Comparison of ENCODE assay signal across 15 cellular contexts in the genomic region with DNA sequence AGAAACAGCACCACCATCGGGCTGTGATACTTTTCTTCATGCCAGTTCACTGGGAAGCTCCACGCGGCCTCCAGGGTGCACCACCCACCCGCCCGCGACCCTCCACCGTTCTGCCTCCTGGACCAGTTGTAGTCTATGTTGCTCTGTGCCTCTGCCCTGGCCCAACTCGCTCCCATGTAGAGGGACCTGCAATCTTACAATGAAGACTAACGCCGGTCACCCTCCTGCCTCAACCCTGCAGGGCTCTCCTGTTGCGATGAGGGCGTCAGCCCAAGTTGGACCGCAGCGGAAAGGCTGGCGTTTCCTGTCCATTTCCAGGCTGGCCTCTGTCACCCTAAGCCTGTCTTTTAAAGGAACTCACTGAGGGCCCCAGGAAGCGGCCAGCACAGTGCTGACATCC. TPM values are rescaled to one million over a fixed set of nuclear protein-coding genes. Genes with fewer than 3 reads are reported as not detected.
DNase-seq lines count a peak whose midpoint lies in the region; ATAC-seq and TF ChIP-seq lines count a peak whose summit lies in the region.
"Had no signal": no experiment of that assay in that cellular context is flagged by ENCODE, and none has a peak within 500 bp of the region (broad histone marks: within the 10 kb centered on the region; RNA-seq: fewer than 3 reads in every experiment).

No MANE protein-coding gene starts in this region.

- peaks cover 4% of the 10 kb centered on the region for H3K4me1 ChIP-seq in right cardiac atrium (ENCODE audit: control insufficient read depth, insufficient read depth, low read length)
- peaks cover 0 to 2% of the 10 kb centered on the region in 2 donors for H3K4me1 ChIP-seq in neuronal stem cell (ENCODE audit: control insufficient read depth in 2 of 2, insufficient read depth in 1 of 2, low read depth in 1 of 2, low read length in 2 of 2)
- H3K4me1 ChIP-seq in upper lobe of left lung, result peaks cover 47 to 62% (median 57%) of the 10 kb centered on the region in 4 donors

- H3K27me3 ChIP-seq in right cardiac atrium (ENCODE audit: control insufficient read depth, insufficient read depth) (no peaks in the 10 kb centered on the region), neuronal stem cell (ENCODE audit: control insufficient read depth in 3 of 3, insufficient read depth in 3 of 3, low read depth in 1 of 3, low read length in 3 of 3) (peaks cover 0 to 2% (median 0%) of the 10 kb centered on the region in 3 experiments), upper lobe of left lung (no peaks in the 10 kb centered on the region)

- H3K4me2 ChIP-seq in neuronal stem cell (ENCODE audit: insufficient read depth, low read length, poor library complexity, severe bottlenecking), result no peak overlapping the region

- H3K4me3 Mint-ChIP-seq in dendritic cell treated with granulocyte-macrophage colony-stimulating factor and Interleukin-4, amounts not matched to agents 40 ng/mL and 50 ng/mL, for 4 days, result peak overlapping the region; percentile 33
- H3K4me3 Mint-ChIP-seq: activated naive CD4-positive, alpha-beta T cell treated with anti-CD3 and anti-CD28 coated beads, Interleukin-2, amount 10 ng/mL, durations not matched to agents 7 days and 5 days; stimulated activated naive CD8-positive, alpha-beta T cell treated with anti-CD3 and anti-CD28 coated beads, Interleukin-15, Interleukin-2, amounts not matched to agents 100 ng/mL and 50 ng/mL, for 24 hours had no signal

- peak in 1 of 4 donors; percentile 12 for TF ChIP-seq EP300 in upper lobe of left lung (IDR thresholded peaks at IDR 0.05)

- H3K14ac ChIP-seq in neuronal stem cell (ENCODE audit: low read length), result no peak overlapping the region

- H3K27ac ChIP-seq in right cardiac atrium (ENCODE audit: low read length) (peak overlapping the region; percentile 8), neuronal stem cell (replicated peaks; ENCODE audit: low read length) (no peak overlapping the region), upper lobe of left lung (peak overlapping the region; percentile 82 to 93 (median 86))

- DNase-seq in right cardiac atrium, result peak; percentile 78 to 89 (median 89)
- DNase-seq in neuronal stem cell (ENCODE audit: low spot score), result no peak
- DNase-seq in upper lobe of left lung, result peak; percentile 69 to 74
- DNase-seq in A172 (ENCODE audit: low spot score), result no peak
- no peak for DNase-seq in LoVo (ENCODE audit: low spot score)
- no peak for DNase-seq in inferior parietal cortex (ENCODE audit: extremely low spot score)
- no peak for DNase-seq in NCI-H2029 treated with DMSO at 0.1 percent for 48 hours (lab: John Stamatoyannopoulos, UW)
- DNase-seq: activated CD8-positive, alpha-beta memory T cell treated with anti-CD3 and anti-CD28 coated beads for 24 hours; activated naive CD4-positive, alpha-beta T cell treated with anti-CD3 and anti-CD28 coated beads, Interleukin-2, amount 10 ng/mL, durations not matched to agents 7 days and 5 days; NCI-H1417 treated with DMSO at 0.1 percent for 48 hours; NCI-H524; stimulated activated CD4-positive, alpha-beta T cell treated with anti-CD3 and anti-CD28 coated beads, Interleukin-2, amount 100 ng/mL, for 48 hours had no signal

- no peaks in the 10 kb centered on the region for H3K79me1 ChIP-seq in neuronal stem cell (ENCODE audit: low read depth, low read length)

- H4K8ac ChIP-seq in neuronal stem cell (ENCODE audit: low read depth, low read length), result no peak overlapping the region

- H4K91ac ChIP-seq in neuronal stem cell (ENCODE audit: low read depth, low read length, poor library complexity), result no peak overlapping the region

- WGBS in right cardiac atrium, result 54% methylated on average over 16 of the region's 16 CpGs
- no CpG with 5 or more reads among the region's 16 CpGs for WGBS in neuronal stem cell (ENCODE audit: extremely low coverage in 2 of 2, insufficient read length in 2 of 2, insufficient replicate concordance in 1 of 2), 2 donors
- WGBS in upper lobe of left lung, 2 donors, result 53 to 77% methylated on average over 14 to 16 of the region's 16 CpGs

- H3K36me3 ChIP-seq in neuronal stem cell (replicated peaks in 1 of 2; ENCODE audit: control insufficient read depth in 2 of 2, insufficient read depth in 2 of 2, low read length in 2 of 2), result peaks cover 8 to 15% of the 10 kb centered on the region in 2 donors
- H3K36me3 ChIP-seq in upper lobe of left lung, result peaks cover 0 to 15% (median 10%) of the 10 kb centered on the region in 4 donors

- H3K27ac Mint-ChIP-seq in dendritic cell treated with granulocyte-macrophage colony-stimulating factor and Interleukin-4, amounts not matched to agents 40 ng/mL and 50 ng/mL, for 4 days, result peak overlapping the region; percentile 86
- H3K27ac Mint-ChIP-seq: activated naive CD4-positive, alpha-beta T cell treated with anti-CD3 and anti-CD28 coated beads, Interleukin-2, amount 10 ng/mL, durations not matched to agents 7 days and 5 days; progenitor cell of endocrine pancreas; stimulated activated naive CD8-positive, alpha-beta T cell treated with anti-CD3 and anti-CD28 coated beads, Interleukin-15, Interleukin-2, amounts not matched to agents 100 ng/mL and 50 ng/mL, for 24 hours had no signal

- no peak overlapping the region for H2AK5ac ChIP-seq in neuronal stem cell (ENCODE audit: low read depth, low read length)

- H3K9me3 ChIP-seq in right cardiac atrium (ENCODE audit: control insufficient read depth, low read length) (no peaks in the 10 kb centered on the region), neuronal stem cell (replicated peaks in 1 of 2; ENCODE audit: control insufficient read depth in 2 of 2, insufficient read depth in 1 of 2, low read depth in 1 of 2, low read length in 2 of 2) (no peaks in the 10 kb centered on the region), upper lobe of left lung (no peaks in the 10 kb centered on the region)

- peak overlapping the region; percentile 82 for H3K23ac ChIP-seq in neuronal stem cell (ENCODE audit: low read depth, low read length, poor library complexity)

- peak overlapping the region; percentile 29 for H2BK5ac ChIP-seq in neuronal stem cell (ENCODE audit: low read length)

- H3K18ac ChIP-seq in neuronal stem cell (ENCODE audit: low read length), result peak overlapping the region; percentile 68

- no peak overlapping the region for H3K4me3 ChIP-seq in right cardiac atrium (ENCODE audit: low read length)
- no peak overlapping the region for H3K4me3 ChIP-seq in neuronal stem cell (ENCODE audit: low read length in 2 of 2)
- H3K4me3 ChIP-seq in upper lobe of left lung, result peak overlapping the region in 1 of 4 donors; percentile 22

- no peak overlapping the region for H2BK15ac ChIP-seq in neuronal stem cell (ENCODE audit: low read length)

- ATAC-seq in right cardiac atrium (peak; percentile 40 to 65), upper lobe of left lung (ENCODE audit: low FRiP score in 2 of 2) (peak; percentile 30 to 57)

- H3K9ac ChIP-seq in neuronal stem cell (ENCODE audit: low read depth, low read length, poor library complexity), result no peak overlapping the region

- no peaks in the 10 kb centered on the region for H3K27me3 Mint-ChIP-seq in dendritic cell treated with granulocyte-macrophage colony-stimulating factor and Interleukin-4, amounts not matched to agents 40 ng/mL and 50 ng/mL, for 4 days
- H3K27me3 Mint-ChIP-seq: stimulated activated naive CD8-positive, alpha-beta T cell treated with anti-CD3 and anti-CD28 coated beads, Interleukin-15, Interleukin-2, amounts not matched to agents 100 ng/mL and 50 ng/mL, for 24 hours had no signal

- H3K4me1 Mint-ChIP-seq in dendritic cell treated with granulocyte-macrophage colony-stimulating factor and Interleukin-4, amounts not matched to agents 40 ng/mL and 50 ng/mL, for 4 days (ENCODE audit: low read depth), result peaks cover 63% of the 10 kb centered on the region

- TF ChIP-seq POLR2A in upper lobe of left lung (IDR thresholded peaks at IDR 0.05), result peak in 1 of 4 donors; percentile 36

- peak overlapping the region; percentile 38 for H2AFZ ChIP-seq in neuronal stem cell (ENCODE audit: low read length)

- no peak overlapping the region for H2BK120ac ChIP-seq in neuronal stem cell (ENCODE audit: low read depth, low read length)

- no peak for TF ChIP-seq CTCF in upper lobe of left lung (IDR thresholded peaks at IDR 0.05)

- H3K36me3 Mint-ChIP-seq in dendritic cell treated with granulocyte-macrophage colony-stimulating factor and Interleukin-4, amounts not matched to agents 40 ng/mL and 50 ng/mL, for 4 days (ENCODE audit: low read depth), result peaks cover 15% of the 10 kb centered on the region

- H2BK12ac ChIP-seq in neuronal stem cell (ENCODE audit: low read length), result no peak overlapping the region

- intact Hi-C loops in dendritic cell treated with granulocyte-macrophage colony-stimulating factor and Interleukin-4, amounts not matched to agents 40 ng/mL and 50 ng/mL, for 4 days (cut with micrococcal nuclease), result no loop called here
- intact Hi-C loops in right cardiac atrium (cut with DNase I), result loop anchor here in 1 of 4 donors (10.0 kb wide), 1 partner anchor 72 kb away; no protein-coding TSS in a partner anchor

- no peaks in the 10 kb centered on the region for H3K9me3 Mint-ChIP-seq in dendritic cell treated with granulocyte-macrophage colony-stimulating factor and Interleukin-4, amounts not matched to agents 40 ng/mL and 50 ng/mL, for 4 days
- H3K9me3 Mint-ChIP-seq: activated naive CD4-positive, alpha-beta T cell treated with anti-CD3 and anti-CD28 coated beads, Interleukin-2, amount 10 ng/mL, durations not matched to agents 7 days and 5 days; stimulated activated naive CD8-positive, alpha-beta T cell treated with anti-CD3 and anti-CD28 coated beads, Interleukin-15, Interleukin-2, amounts not matched to agents 100 ng/mL and 50 ng/mL, for 24 hours had no signal

- H3K4ac ChIP-seq in neuronal stem cell (ENCODE audit: low read length), result no peak overlapping the region

RNA-seq across cellular contexts. Expression of a gene that starts 34.9 kb away (rescaled TPM):
- total RNA-seq in right cardiac atrium (10 to 100 TPM; 11.8 to 19.7 (median 15.8) TPM), upper lobe of left lung (10 to 100 TPM; 28.0 to 72.6 (median 35.1) TPM)
- polyA plus RNA-seq in right cardiac atrium, result 13.9 TPM
- not detected for polyA plus RNA-seq in neuronal stem cell (2013, experiment 1 of 2)
- not detected for polyA plus RNA-seq in neuronal stem cell (2013, experiment 2 of 2)
- 10.3 and 16.3 TPM in 2 replicates for total RNA-seq in A172 (2014; rRNA removed; shearing (Covaris generic))

RNA-seq across cellular contexts. Expression of a gene that starts 52.4 kb away (rescaled TPM):
- total RNA-seq in right cardiac atrium, result 10 to 100 TPM; 75.6 to 82.1 (median 77.4) TPM
- polyA plus RNA-seq in right cardiac atrium, result 49.3 TPM
- 23.7 TPM for polyA plus RNA-seq in neuronal stem cell (2013, experiment 1 of 2)
- 24.3 TPM for polyA plus RNA-seq in neuronal stem cell (2013, experiment 2 of 2)
- total RNA-seq in upper lobe of left lung, result 100 to 1,000 TPM in 2 of 6 donors, 10 to 100 TPM in 4; 62.4 to 186 (median 77.4) TPM
- total RNA-seq in A172 (2014; rRNA removed; shearing (Covaris generic)), result 79.0 and 90.1 TPM in 2 replicates

RNA-seq across cellular contexts. Expression of a gene that starts 52.8 kb away (rescaled TPM):
- total RNA-seq in right cardiac atrium (1 to 10 TPM; 3.6 to 4.3 (median 4.0) TPM), upper lobe of left lung (10 to 100 TPM in 2 of 6 donors, 1 to 10 TPM in 4; 4.3 to 27.2 (median 7.5) TPM)
- polyA plus RNA-seq in right cardiac atrium, result 2.6 TPM
- 5.0 TPM for polyA plus RNA-seq in neuronal stem cell (2013, experiment 1 of 2)
- 4.8 TPM for polyA plus RNA-seq in neuronal stem cell (2013, experiment 2 of 2)
- 14.0 and 14.6 TPM in 2 replicates for total RNA-seq in A172 (2014; rRNA removed; shearing (Covaris generic))

Comparison
In these comparisons a context has a peak if more than half of its experiments do, and no peak if none do; other contexts are left out.
1. DNase-seq: peak in right cardiac atrium (3 of 3) and upper lobe of left lung (2 of 2); none in neuronal stem cell (single experiment), A172 (single experiment), LoVo (single experiment), inferior parietal cortex (single experiment) and NCI-H2029 treated with DMSO at 0.1 percent for 48 hours (single experiment).